Comparison of ENCODE assay signal across 13 cellular contexts in genomic region chr1:156481527-156481926, GRCh38. TPM values are rescaled to one million over a fixed set of nuclear protein-coding genes. Genes with fewer than 3 reads are reported as not detected.
A peak's percentile ranks its signal among the peaks of the same experiment; 100 is the strongest.
DNase-seq lines count a peak whose midpoint lies in the region; ATAC-seq and TF ChIP-seq lines count a peak whose summit lies in the region.
"Had no signal": no experiment of that assay in that cellular context is flagged by ENCODE, and none has a peak within 500 bp of the region (broad histone marks: within the 10 kb centered on the region; RNA-seq: fewer than 3 reads in every experiment).

No MANE protein-coding gene starts in this region.

- CTCF ChIA-PET in MCF 10A (lab: Yijun Ruan, JAX) = interaction anchor here (0.6 to 8.2 kb wide), 13 partner anchors 9 to 510 kb away, joined by 3 to 83 read pairs (median 3); partner anchors contain the start of gene MEF2D

- no peak overlapping the region for H3K4me3 ChIP-seq in breast epithelium
- no peak overlapping the region for H3K4me3 ChIP-seq in upper lobe of left lung
- no peak overlapping the region for H3K4me3 ChIP-seq in right lobe of liver

- H3K9me3 Mint-ChIP-seq in MCF 10A (ENCODE audit: unreplicated experiment) = peaks cover 5% of the 10 kb centered on the region
- H3K9me3 Mint-ChIP-seq: endodermal cell had no signal

- H3K9me3 ChIP-seq in breast epithelium (no peaks in the 10 kb centered on the region), T-helper 17 cell (ENCODE audit: control insufficient read depth, low read length, poor library complexity, severe bottlenecking) (no peaks in the 10 kb centered on the region), upper lobe of left lung (no peaks in the 10 kb centered on the region), right lobe of liver (no peaks in the 10 kb centered on the region)

- H3K4me1 Mint-ChIP-seq in MCF 10A (ENCODE audit: insufficient read depth, unreplicated experiment) (peaks cover 36% of the 10 kb centered on the region), T-helper 17 cell (peaks cover 54% of the 10 kb centered on the region)

- H3K4me1 ChIP-seq in breast epithelium = peaks cover 0 to 16% of the 10 kb centered on the region in 2 donors
- peaks cover 24 to 57% (median 32%) of the 10 kb centered on the region in 4 donors for H3K4me1 ChIP-seq in upper lobe of left lung
- peaks cover 0 to 22% (median 10%) of the 10 kb centered on the region in 4 donors for H3K4me1 ChIP-seq in right lobe of liver

- H3K27ac ChIP-seq in breast epithelium = peak overlapping the region in 1 of 2 donors; percentile 34
- peak overlapping the region in 3 of 4 donors; percentile 4 to 77 (median 41) for H3K27ac ChIP-seq in upper lobe of left lung
- no peak overlapping the region for H3K27ac ChIP-seq in right lobe of liver

- TF ChIP-seq POLR2A in breast epithelium (IDR thresholded peaks at IDR 0.05) (no peak), upper lobe of left lung (IDR thresholded peaks at IDR 0.05) (no peak), right lobe of liver (IDR thresholded peaks at IDR 0.05) (no peak)

- no peak for TF ChIP-seq CTCF in MCF 10A (IDR thresholded peaks at IDR 0.05; ENCODE audit: unreplicated experiment)
- TF ChIP-seq CTCF in breast epithelium (IDR thresholded peaks at IDR 0.05) = no peak
- TF ChIP-seq CTCF in upper lobe of left lung (IDR thresholded peaks at IDR 0.05) = no peak
- no peak for TF ChIP-seq CTCF in right lobe of liver (IDR thresholded peaks at IDR 0.05)

- POLR2A ChIA-PET in MCF 10A (lab: Yijun Ruan, JAX) = interaction anchor here (0.6 to 0.8 kb wide), 2 partner anchors 11 to 1108 kb away, joined by 3 to 4 read pairs; no protein-coding TSS in a partner anchor

- TF ChIP-seq EP300 in upper lobe of left lung (IDR thresholded peaks at IDR 0.05) = no peak

- H3K36me3 Mint-ChIP-seq in MCF 10A (ENCODE audit: insufficient read depth, unreplicated experiment) (peaks cover 76% of the 10 kb centered on the region), T-helper 17 cell (ENCODE audit: low read depth) (peaks cover 12% of the 10 kb centered on the region)

- intact Hi-C loops in MCF 10A (cut with micrococcal nuclease) (no loop called here), breast epithelium (cut with DNase I; ENCODE audit: low total_unique reads) (no loop called here), right lobe of liver (cut with DNase I) (no loop called here)

- H3K4me3 Mint-ChIP-seq in MCF 10A (ENCODE audit: unreplicated experiment) = no peak overlapping the region
- H3K4me3 Mint-ChIP-seq in T-helper 17 cell = peak overlapping the region; percentile 80
- H3K4me3 Mint-ChIP-seq: endodermal cell had no signal

- H3K27me3 ChIP-seq in breast epithelium (no peaks in the 10 kb centered on the region), upper lobe of left lung (no peaks in the 10 kb centered on the region), right lobe of liver (no peaks in the 10 kb centered on the region)

- DNase-seq in MCF 10A (ENCODE audit: unreplicated experiment) = no peak
- DNase-seq in breast epithelium (ENCODE audit: low spot score in 2 of 2) = no peak
- peak in 1 of 3 donors; percentile 24 for DNase-seq in T-helper 17 cell
- DNase-seq in germinal center (ENCODE audit: low spot score) = peak; percentile 34
- DNase-seq in upper lobe of left lung = no peak
- no peak for DNase-seq in A172 (ENCODE audit: low spot score)
- no peak for DNase-seq in right lobe of liver
- DNase-seq in ecto neural progenitor cell (ENCODE audit: low spot score) = no peak
- DNase-seq: activated gamma-delta T cell, endodermal cell, GF-D8, NCI-H1092 treated with DMSO at 0.1 percent for 48 hours, T1000 had no signal

- BruUV-seq in MCF 10A (replicated peaks; lab: Mats Ljungman, UMichigan) = TSS peak; percentile 5

- H3K36me3 ChIP-seq in breast epithelium (peaks cover 20% of the 10 kb centered on the region), upper lobe of left lung (peaks cover 34 to 72% (median 65%) of the 10 kb centered on the region in 4 donors), right lobe of liver (peaks cover 10 to 60% (median 34%) of the 10 kb centered on the region in 4 donors)

- H3K27ac Mint-ChIP-seq in MCF 10A (ENCODE audit: low read depth, unreplicated experiment) = no peak overlapping the region
- H3K27ac Mint-ChIP-seq in T-helper 17 cell = peak overlapping the region; percentile 99
- H3K27ac Mint-ChIP-seq: endodermal cell had no signal

- no peaks in the 10 kb centered on the region for H3K27me3 Mint-ChIP-seq in MCF 10A (ENCODE audit: insufficient read depth, unreplicated experiment)
- no peaks in the 10 kb centered on the region for H3K27me3 Mint-ChIP-seq in T-helper 17 cell

- WGBS in upper lobe of left lung, 2 donors = 86 to 98% methylated on average over 5 of the region's 5 CpGs
- 56% methylated on average over 5 of the region's 5 CpGs for WGBS in right lobe of liver (ENCODE audit: insufficient coverage, low coverage, low lambda C conversion rate, missing lambda C conversion rate)

- ATAC-seq in T-helper 17 cell (peak; percentile 72), upper lobe of left lung (ENCODE audit: low FRiP score in 2 of 2) (no peak), right lobe of liver (no peak)

RNA-seq across cellular contexts. Expression of gene MEF2D, which starts 19.0 kb away (rescaled TPM):
- total RNA-seq in MCF 10A (2022) (113 and 131 TPM in 2 replicates), breast epithelium (10 to 100 TPM; 25.8 to 34.9 (median 32.1) TPM), T-helper 17 cell (100 to 1,000 TPM; 142 to 157 TPM), upper lobe of left lung (100 to 1,000 TPM in 2 of 6 donors, 10 to 100 TPM in 4; 42.7 to 146 (median 58.7) TPM), right lobe of liver (10 to 100 TPM; 13.3 to 17.1 (median 15.0) TPM)
- total RNA-seq in A172 (2014; rRNA removed; shearing (Covaris generic)) = 14.6 and 22.2 TPM in 2 replicates

Comparison
In these comparisons a context has a peak if more than half of its experiments do, and no peak if none do; other contexts are left out.
1. H3K27ac ChIP-seq: peak in upper lobe of left lung (3 of 4); none in right lobe of liver (0 of 3).